In the genomic region with DNA sequence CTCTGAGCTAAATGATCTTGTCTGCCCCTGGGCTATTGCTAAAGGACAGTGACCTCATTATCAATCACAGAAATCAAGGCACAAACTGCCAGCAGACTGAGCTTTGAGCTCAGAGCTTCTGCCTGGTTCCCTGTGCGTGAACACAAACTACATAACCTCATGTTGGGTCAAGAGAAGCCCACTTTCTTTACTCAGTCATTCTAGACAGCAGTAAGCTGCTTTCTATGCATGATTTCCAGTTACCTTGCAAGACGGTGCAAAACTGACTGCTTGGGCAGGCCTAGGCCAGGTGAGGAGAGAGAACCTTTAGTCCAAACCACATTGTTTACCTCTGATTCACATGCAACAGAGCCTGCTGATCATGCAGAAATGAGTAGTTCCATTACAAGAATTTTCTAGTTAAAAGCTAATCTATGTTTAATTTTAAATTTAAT, we compare ENCODE assay signal across 1 cellular context.
TF ChIP-seq lines count a peak whose summit lies in the region.

No MANE protein-coding gene starts in this region.

TF ChIP-seq in HepG2, 621 proteins besides CTCF, POLR2A, EP300 and RAD21 (continued from another document):
- TF ChIP-seq, protein P1, sequence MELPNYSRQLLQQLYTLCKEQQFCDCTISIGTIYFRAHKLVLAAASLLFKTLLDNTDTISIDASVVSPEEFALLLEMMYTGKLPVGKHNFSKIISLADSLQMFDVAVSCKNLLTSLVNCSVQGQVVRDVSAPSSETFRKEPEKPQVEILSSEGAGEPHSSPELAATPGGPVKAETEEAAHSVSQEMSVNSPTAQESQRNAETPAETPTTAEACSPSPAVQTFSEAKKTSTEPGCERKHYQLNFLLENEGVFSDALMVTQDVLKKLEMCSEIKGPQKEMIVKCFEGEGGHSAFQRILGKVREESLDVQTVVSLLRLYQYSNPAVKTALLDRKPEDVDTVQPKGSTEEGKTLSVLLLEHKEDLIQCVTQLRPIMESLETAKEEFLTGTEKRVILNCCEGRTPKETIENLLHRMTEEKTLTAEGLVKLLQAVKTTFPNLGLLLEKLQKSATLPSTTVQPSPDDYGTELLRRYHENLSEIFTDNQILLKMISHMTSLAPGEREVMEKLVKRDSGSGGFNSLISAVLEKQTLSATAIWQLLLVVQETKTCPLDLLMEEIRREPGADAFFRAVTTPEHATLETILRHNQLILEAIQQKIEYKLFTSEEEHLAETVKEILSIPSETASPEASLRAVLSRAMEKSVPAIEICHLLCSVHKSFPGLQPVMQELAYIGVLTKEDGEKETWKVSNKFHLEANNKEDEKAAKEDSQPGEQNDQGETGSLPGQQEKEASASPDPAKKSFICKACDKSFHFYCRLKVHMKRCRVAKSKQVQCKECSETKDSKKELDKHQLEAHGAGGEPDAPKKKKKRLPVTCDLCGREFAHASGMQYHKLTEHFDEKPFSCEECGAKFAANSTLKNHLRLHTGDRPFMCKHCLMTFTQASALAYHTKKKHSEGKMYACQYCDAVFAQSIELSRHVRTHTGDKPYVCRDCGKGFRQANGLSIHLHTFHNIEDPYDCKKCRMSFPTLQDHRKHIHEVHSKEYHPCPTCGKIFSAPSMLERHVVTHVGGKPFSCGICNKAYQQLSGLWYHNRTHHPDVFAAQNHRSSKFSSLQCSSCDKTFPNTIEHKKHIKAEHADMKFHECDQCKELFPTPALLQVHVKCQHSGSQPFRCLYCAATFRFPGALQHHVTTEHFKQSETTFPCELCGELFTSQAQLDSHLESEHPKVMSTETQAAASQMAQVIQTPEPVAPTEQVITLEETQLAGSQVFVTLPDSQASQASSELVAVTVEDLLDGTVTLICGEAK (IDR thresholded peaks at IDR 0.05): no peak
- TF ChIP-seq, protein P1 (CRISPR knock-in tag; IDR thresholded peaks at IDR 0.05): no peak
- peak; percentile 42 to 51; a peak in 2 of 4 replicates for TF ChIP-seq MAFK (conservative IDR thresholded peaks at IDR 0.05 in 1 of 2, IDR thresholded peaks at IDR 0.05 in 1 of 2; ENCODE audit: low read length in 2 of 2)
- peak; percentile 50 for TF ChIP-seq MAFF (IDR thresholded peaks at IDR 0.05; ENCODE audit: low read depth, low read length)
- 0 out of 2 replicates have a peak, but pooled peaks have one; percentile 19 for TF ChIP-seq BCL6 (CRISPR knock-in tag; IDR thresholded peaks at IDR 0.05)
- TF ChIP-seq, protein P2, sequence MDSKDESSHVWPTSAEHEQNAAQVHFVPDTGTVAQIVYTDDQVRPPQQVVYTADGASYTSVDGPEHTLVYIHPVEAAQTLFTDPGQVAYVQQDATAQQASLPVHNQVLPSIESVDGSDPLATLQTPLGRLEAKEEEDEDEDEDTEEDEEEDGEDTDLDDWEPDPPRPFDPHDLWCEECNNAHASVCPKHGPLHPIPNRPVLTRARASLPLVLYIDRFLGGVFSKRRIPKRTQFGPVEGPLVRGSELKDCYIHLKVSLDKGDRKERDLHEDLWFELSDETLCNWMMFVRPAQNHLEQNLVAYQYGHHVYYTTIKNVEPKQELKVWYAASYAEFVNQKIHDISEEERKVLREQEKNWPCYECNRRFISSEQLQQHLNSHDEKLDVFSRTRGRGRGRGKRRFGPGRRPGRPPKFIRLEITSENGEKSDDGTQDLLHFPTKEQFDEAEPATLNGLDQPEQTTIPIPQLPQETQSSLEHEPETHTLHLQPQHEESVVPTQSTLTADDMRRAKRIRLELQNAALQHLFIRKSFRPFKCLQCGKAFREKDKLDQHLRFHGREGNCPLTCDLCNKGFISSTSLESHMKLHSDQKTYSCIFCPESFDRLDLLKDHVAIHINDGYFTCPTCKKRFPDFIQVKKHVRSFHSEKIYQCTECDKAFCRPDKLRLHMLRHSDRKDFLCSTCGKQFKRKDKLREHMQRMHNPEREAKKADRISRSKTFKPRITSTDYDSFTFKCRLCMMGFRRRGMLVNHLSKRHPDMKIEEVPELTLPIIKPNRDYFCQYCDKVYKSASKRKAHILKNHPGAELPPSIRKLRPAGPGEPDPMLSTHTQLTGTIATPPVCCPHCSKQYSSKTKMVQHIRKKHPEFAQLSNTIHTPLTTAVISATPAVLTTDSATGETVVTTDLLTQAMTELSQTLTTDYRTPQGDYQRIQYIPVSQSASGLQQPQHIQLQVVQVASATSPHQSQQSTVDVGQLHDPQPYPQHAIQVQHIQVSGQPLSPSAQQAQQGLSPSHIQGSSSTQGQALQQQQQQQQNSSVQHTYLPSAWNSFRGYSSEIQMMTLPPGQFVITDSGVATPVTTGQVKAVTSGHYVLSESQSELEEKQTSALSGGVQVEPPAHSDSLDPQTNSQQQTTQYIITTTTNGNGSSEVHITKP (CRISPR knock-in tag; IDR thresholded peaks at IDR 0.05; ENCODE audit: low read depth): no peak
TF ChIP-seq in HepG2: peak in this region for 3.
